8 cellular contexts compared by ENCODE assay signal in the genomic region with DNA sequence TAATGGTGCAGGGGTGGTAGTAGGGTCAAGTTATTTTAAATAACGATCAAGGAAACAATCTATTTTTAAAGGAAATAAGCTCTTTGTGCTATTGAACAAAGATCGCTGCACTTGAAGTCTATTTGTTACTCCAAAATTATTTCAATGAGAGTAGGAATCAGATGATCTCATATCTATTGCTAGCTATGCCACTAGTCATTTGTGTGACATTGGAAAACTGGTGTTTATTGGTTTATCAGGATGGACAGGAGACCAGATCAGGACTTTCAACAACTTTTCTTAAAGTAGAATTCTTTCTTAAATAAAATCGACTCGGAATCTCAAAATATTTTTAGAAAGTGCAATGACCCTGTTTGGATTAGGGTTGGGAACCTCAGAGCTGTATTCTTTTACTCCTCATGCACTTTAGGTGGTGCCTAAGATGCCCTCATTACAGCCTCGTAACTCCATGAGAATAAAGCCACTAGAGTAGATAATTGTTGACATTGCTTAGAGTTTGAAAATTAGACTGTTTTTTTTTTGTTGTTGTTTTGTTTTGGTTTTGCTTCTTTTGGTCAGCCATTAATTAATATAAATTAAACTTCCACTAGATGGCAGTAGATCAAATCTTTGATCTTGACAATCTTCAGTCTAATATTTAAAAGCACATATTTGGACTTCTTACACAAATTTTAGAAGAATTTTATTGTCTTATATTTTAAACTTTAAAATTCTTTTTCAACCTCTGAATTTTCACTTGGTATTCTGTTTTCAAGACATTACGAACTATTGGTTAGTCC.
A peak's percentile ranks its signal among the peaks of the same experiment; 100 is the strongest.
DNase-seq lines count a peak whose midpoint lies in the region; ATAC-seq and FAIRE-seq lines count a peak whose summit lies in the region.

No MANE protein-coding gene starts in this region.

- FAIRE-seq in frontal cortex (lab: Jason Lieb, UNC), result peak; percentile 99

- DNase-seq in A172 (ENCODE audit: low spot score) (peak; percentile 33), RPMI8226 (peak; percentile 20), frontal cortex (ENCODE audit: low spot score in 2 of 2) (no peak), superior temporal gyrus (ENCODE audit: extremely low spot score) (peak; percentile 93), NOMO-1 treated with DMSO at 0.1 percent for 48 hours (lab: John Stamatoyannopoulos, UW; ENCODE audit: unreplicated experiment) (no peak)
- no peak for DNase-seq in effector memory CD4-positive, alpha-beta T cell

- no peaks in the 10 kb centered on the region for H3K36me3 ChIP-seq in effector memory CD4-positive, alpha-beta T cell (ENCODE audit: control insufficient read depth, insufficient read depth, low read length)

- no peaks in the 10 kb centered on the region for H3K4me1 ChIP-seq in effector memory CD4-positive, alpha-beta T cell (ENCODE audit: control insufficient read depth, insufficient read depth, low read length, poor library complexity, severe bottlenecking)

- no peak overlapping the region for H3K27ac ChIP-seq in effector memory CD4-positive, alpha-beta T cell (ENCODE audit: insufficient read depth, low read length, poor library complexity, severe bottlenecking)

- ATAC-seq in GM21447 (IDR thresholded peaks at IDR 0.05; ENCODE audit: unreplicated experiment), result peak; percentile 57
- ATAC-seq in activated CD4-positive, CD25-positive, alpha-beta regulatory T cell treated with anti-CD3 and anti-CD28 coated beads, Interleukin-2, amount 50 U/mL, for 24 hours, result no peak

- no peaks in the 10 kb centered on the region for H3K9me3 ChIP-seq in effector memory CD4-positive, alpha-beta T cell (ENCODE audit: control insufficient read depth, low read length)

- H3K27me3 ChIP-seq in effector memory CD4-positive, alpha-beta T cell (replicated peaks; ENCODE audit: control insufficient read depth, insufficient read depth, low read length, poor library complexity, severe bottlenecking), result no peaks in the 10 kb centered on the region

- no peak overlapping the region for H3K4me3 ChIP-seq in effector memory CD4-positive, alpha-beta T cell (ENCODE audit: insufficient read depth, low read depth, low read length, poor library complexity, severe bottlenecking)

Comparison
In these comparisons a context has a peak if more than half of its experiments do, and no peak if none do; other contexts are left out.
1. DNase-seq: peak in A172 (single experiment), RPMI8226 (single experiment) and superior temporal gyrus (single experiment); none in frontal cortex (0 of 2), NOMO-1 treated with DMSO at 0.1 percent for 48 hours (single experiment) and effector memory CD4-positive, alpha-beta T cell (0 of 3).